In the genomic region with DNA sequence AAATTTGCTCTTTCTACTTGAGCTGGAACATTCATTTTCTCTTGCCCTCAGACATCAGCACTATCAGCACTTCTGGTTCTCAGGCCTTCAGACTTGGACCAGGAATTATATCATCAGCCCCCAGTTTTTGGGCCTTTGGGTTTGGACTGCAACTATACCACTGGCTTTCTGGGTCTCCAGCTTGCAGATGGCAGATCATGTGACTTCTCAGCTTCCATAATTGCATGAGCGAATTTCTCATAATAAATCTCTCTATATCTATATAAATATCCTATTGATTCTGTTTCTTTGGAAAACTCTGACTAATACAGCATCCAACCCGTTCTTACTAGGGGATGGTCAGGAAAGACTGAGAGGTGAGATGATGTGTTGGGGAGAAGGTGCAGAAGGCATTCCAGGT, we compare ENCODE assay signal across 21 cellular contexts.
"Had no signal": no experiment of that assay in that cellular context is flagged by ENCODE, and none has a peak within 500 bp of the region (broad histone marks: within the 10 kb centered on the region; RNA-seq: fewer than 3 reads in every experiment).

No MANE protein-coding gene starts in this region.

- H3K4me3 ChIP-seq: MG63 had no signal

- H3K36me3 ChIP-seq: MG63 had no signal

- H3K4me3 Mint-ChIP-seq: T-cell had no signal

- DNase-seq: IMR-90, KBM-7, MG63, NCI-H1092 treated with DMSO at 0.1 percent for 48 hours, NCI-H1436, NCI-H187, NCI-H2029, NCI-H2081 treated with DMSO at 0.1 percent for 48 hours, NCI-H2171, NCI-H226, NCI-H446, NCI-H510A, NCI-H524 treated with DMSO at 0.1 percent for 48 hours, NCI-H69, NCI-H774, SHP77, SK-N-SH, SW 1271, T-cell had no signal

- ATAC-seq: HepG2, T-cell had no signal

- H3K27me3 ChIP-seq: MG63 had no signal

- H3K27me3 Mint-ChIP-seq: T-cell had no signal

- H3K36me3 Mint-ChIP-seq: T-cell had no signal

- H3K27ac ChIP-seq: RWPE1 had no signal

- H3K9me3 ChIP-seq: MG63, SK-N-SH had no signal
